8 cellular contexts compared by ENCODE assay signal in the genomic region with DNA sequence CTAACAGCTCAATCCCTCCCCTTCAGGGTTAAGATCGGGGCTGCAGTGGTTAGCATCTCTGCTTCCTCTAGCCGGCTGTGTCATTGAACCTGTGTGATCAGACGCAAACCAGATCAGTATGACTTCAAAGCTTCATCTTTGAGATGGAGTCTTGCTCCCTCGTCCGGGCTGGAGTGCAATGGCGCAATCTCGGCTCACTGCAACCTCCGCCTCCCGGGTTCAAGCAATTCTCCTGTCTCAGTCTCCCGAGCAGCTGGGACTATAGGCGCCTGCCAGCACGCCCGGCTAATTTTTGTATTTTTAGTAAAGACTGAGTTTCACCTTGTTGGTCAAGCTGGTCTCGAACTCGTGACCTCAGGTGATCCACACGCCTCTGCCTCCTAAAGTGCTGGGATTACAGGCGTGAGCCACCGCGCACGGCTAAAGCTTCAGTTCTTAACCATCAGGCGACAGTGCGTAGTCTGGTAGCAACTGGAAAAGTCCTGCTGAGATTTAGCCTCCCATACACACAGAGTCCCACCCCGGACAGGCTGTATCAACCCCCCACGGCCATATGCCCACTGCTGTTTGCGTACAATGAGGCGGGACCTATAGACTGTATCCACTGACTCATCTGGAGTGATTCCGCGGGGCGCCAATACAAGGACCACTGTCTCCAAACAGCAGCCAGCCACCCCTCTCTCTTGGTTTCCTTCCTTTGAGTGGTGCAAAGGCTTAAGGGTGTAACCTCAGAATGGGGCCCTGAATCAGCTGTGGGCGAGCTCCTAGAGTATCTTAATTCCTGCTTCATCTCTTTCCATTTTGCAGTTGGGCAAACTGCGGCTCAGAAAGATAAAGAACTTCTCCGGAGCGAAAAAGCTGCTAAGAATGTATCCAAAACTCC. TPM values are rescaled to one million over a fixed set of nuclear protein-coding genes. Genes with fewer than 3 reads are reported as not detected.
A peak's percentile ranks its signal among the peaks of the same experiment; 100 is the strongest.
DNase-seq lines count a peak whose midpoint lies in the region; TF ChIP-seq lines count a peak whose summit lies in the region.

No MANE protein-coding gene starts in this region.

- H3K9me3 Mint-ChIP-seq in HFFc6 = no peaks in the 10 kb centered on the region

- no peaks in the 10 kb centered on the region for H3K4me1 ChIP-seq in breast epithelium

- H3K4me3 ChIP-seq in GM12865 (ENCODE audit: low read depth, low read length) (peak overlapping the region; percentile 93), breast epithelium (peak overlapping the region; percentile 73 to 99 (median 94))

- H3K27ac ChIP-seq in VCaP = peak overlapping the region; percentile 90
- H3K27ac ChIP-seq in breast epithelium = peak overlapping the region; percentile 99 to 100

- no peaks in the 10 kb centered on the region for H3K27me3 ChIP-seq in breast epithelium

- H3K36me3 Mint-ChIP-seq in HFFc6 (ENCODE audit: low read depth) = no peaks in the 10 kb centered on the region

- DNase-seq in GM12865 (ENCODE audit: low read depth) = peak; percentile 84
- DNase-seq in HFFc6 = peak; percentile 84
- peak; percentile 92 for DNase-seq in NCI-H1092 treated with DMSO at 0.1 percent for 48 hours (lab: John Stamatoyannopoulos, UW)
- DNase-seq in breast epithelium (ENCODE audit: low spot score in 2 of 2) = peak in 1 of 2 donors; percentile 56
- DNase-seq in islet precursor cell = peak; percentile 91
- DNase-seq in stimulated activated CD4-positive, alpha-beta T cell treated with anti-CD3 and anti-CD28 coated beads, Interleukin-12 subunit alpha, Interleukin-12 subunit beta, amount 100 ng/mL, for 4 hours = peak; percentile 50
- DNase-seq in NCI-H2107 treated with DMSO at 0.1 percent for 48 hours (lab: John Stamatoyannopoulos, UW; ENCODE audit: unreplicated experiment) = no peak

- TF ChIP-seq CTCF in GM12865 (IDR thresholded peaks at IDR 0.05; ENCODE audit: insufficient read depth, low read depth, low read length, missing control alignments) (peak; percentile 15), HFFc6 (IDR thresholded peaks at IDR 0.05) (peak; percentile 17; the same call in 1 of the 2 replicates), VCaP (conservative IDR thresholded peaks at IDR 0.05) (no peak), breast epithelium (IDR thresholded peaks at IDR 0.05) (no peak)

- H3K27ac Mint-ChIP-seq in HFFc6 = peak overlapping the region; percentile 97

- no peaks in the 10 kb centered on the region for H3K9me3 ChIP-seq in breast epithelium

- H3K36me3 ChIP-seq in breast epithelium = no peaks in the 10 kb centered on the region

- peaks cover 34% of the 10 kb centered on the region for H3K4me1 Mint-ChIP-seq in HFFc6 (ENCODE audit: low read depth)

- intact Hi-C loops in breast epithelium (cut with DNase I; ENCODE audit: low total_unique reads) = no loop called here

- peak overlapping the region; percentile 92 for H3K4me3 Mint-ChIP-seq in HFFc6

- no peak for TF ChIP-seq POLR2A in breast epithelium (IDR thresholded peaks at IDR 0.05)

- H3K27me3 Mint-ChIP-seq in HFFc6 (ENCODE audit: insufficient read depth) = no peaks in the 10 kb centered on the region; the same call in 1 of the 2 replicates

RNA-seq across cellular contexts. Expression of gene CELA3A, which starts 23.3 kb away (rescaled TPM):
- total RNA-seq in HFFc6 (2021; fragmentation: NEBNext Ultra II Directional; extraction: Animal tissue kit (Norgen Biotek cat#: 25700)) = not detected
- total RNA-seq in breast epithelium = not detected

RNA-seq across cellular contexts. Expression of gene CDC42, which starts 27.8 kb away (rescaled TPM):
- total RNA-seq in HFFc6 (2021; fragmentation: NEBNext Ultra II Directional; extraction: Animal tissue kit (Norgen Biotek cat#: 25700)) = 100 to 1,000 TPM; 273 to 298 (median 280) TPM
- total RNA-seq in breast epithelium = 100 to 1,000 TPM; 192 to 255 (median 213) TPM

RNA-seq across cellular contexts. Expression of gene CELA3B, which starts 47.9 kb away (rescaled TPM):
- total RNA-seq in HFFc6 (2021; fragmentation: NEBNext Ultra II Directional; extraction: Animal tissue kit (Norgen Biotek cat#: 25700)) = not detected
- not detected for total RNA-seq in breast epithelium

Comparison
In these comparisons a context has a peak if more than half of its experiments do, and no peak if none do; other contexts are left out.
1. CTCF ChIP-seq: peak in GM12865 (single experiment) and HFFc6 (single experiment); none in VCaP (single experiment) and breast epithelium (0 of 3).